Comparison of ENCODE assay signal across 22 cellular contexts in genomic region chr7:57653262-57653830, GRCh38.
"Had no signal": no experiment of that assay in that cellular context is flagged by ENCODE, and none has a peak within 500 bp of the region (broad histone marks: within the 10 kb centered on the region; RNA-seq: fewer than 3 reads in every experiment).

No MANE protein-coding gene starts in this region.

- H3K27me3 ChIP-seq: colonic mucosa, foreskin keratinocyte, gastroesophageal sphincter, heart left ventricle, hepatocyte, left lung had no signal

- H3K79me2 ChIP-seq: hepatocyte had no signal

- H3K4me1 ChIP-seq: colonic mucosa, esophagus muscularis mucosa, foreskin keratinocyte, gastroesophageal sphincter, heart left ventricle, left lung had no signal

- H3K4me3 ChIP-seq: colonic mucosa, esophagus muscularis mucosa, gastroesophageal sphincter, heart left ventricle, hepatocyte, left lung, lung, mucosa of descending colon had no signal

- H3K36me3 ChIP-seq: colonic mucosa, esophagus muscularis mucosa, gastroesophageal sphincter, heart left ventricle, left lung had no signal

- H3K4me1 Mint-ChIP-seq: immature natural killer cell, mesothelial cell of epicardium had no signal

- H3K27ac Mint-ChIP-seq: dendritic cell treated with granulocyte-macrophage colony-stimulating factor and Interleukin-4, amounts not matched to agents 40 ng/mL and 50 ng/mL, for 4 days; immature natural killer cell; mesothelial cell of epicardium had no signal

- H3K27ac ChIP-seq: colonic mucosa, esophagus muscularis mucosa, foreskin keratinocyte, gastroesophageal sphincter, heart left ventricle, hepatocyte, left lung had no signal

- H3K4me3 Mint-ChIP-seq: dendritic cell treated with granulocyte-macrophage colony-stimulating factor and Interleukin-4, amounts not matched to agents 40 ng/mL and 50 ng/mL, for 4 days; immature natural killer cell; mesothelial cell of epicardium; naive B cell had no signal

- H2AFZ ChIP-seq: hepatocyte had no signal

- FAIRE-seq: endothelial cell of umbilical vein, frontal cortex, keratinocyte had no signal

- H3K4me2 ChIP-seq: hepatocyte had no signal

- H3K9me3 ChIP-seq: colonic mucosa had no signal

- H3K27me3 Mint-ChIP-seq: dendritic cell treated with granulocyte-macrophage colony-stimulating factor and Interleukin-4, amounts not matched to agents 40 ng/mL and 50 ng/mL, for 4 days; naive B cell had no signal

- DNase-seq: colonic mucosa; cortex of kidney; effector CD8-positive, alpha-beta T cell; foreskin keratinocyte; heart left ventricle; hypothalamus; immature natural killer cell; left cardiac atrium; left ventricle myocardium superior; mesenchymal stem cell; mucosa of descending colon; naive B cell had no signal
